8 cellular contexts compared by ENCODE assay signal in the genomic region with DNA sequence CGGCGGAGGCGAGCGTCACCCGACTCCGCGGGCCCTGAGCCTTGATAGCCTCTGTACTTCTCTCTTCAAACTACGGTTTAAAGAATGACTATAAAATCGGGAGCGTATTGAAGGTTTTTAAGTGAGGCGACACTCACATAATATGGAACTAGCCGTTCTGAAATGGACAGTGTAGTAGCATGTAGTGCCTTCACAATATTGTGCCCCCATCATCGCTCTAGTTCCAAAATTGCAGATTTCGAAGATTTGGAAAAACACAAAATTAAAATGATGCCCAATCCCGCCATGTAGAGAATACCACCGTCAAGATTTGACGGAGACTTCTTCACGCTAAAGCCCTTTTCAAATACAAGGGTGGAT. TPM values are rescaled to one million over a fixed set of nuclear protein-coding genes. Genes with fewer than 3 reads are reported as not detected.
DNase-seq lines count a peak whose midpoint lies in the region; ATAC-seq, FAIRE-seq and TF ChIP-seq lines count a peak whose summit lies in the region.

No MANE protein-coding gene starts in this region.

- H2AK5ac ChIP-seq in H1 (ENCODE audit: low read depth, low read length), result no peak overlapping the region

- H3K18ac ChIP-seq in H1 (ENCODE audit: extremely low read depth, low read length), result no peak overlapping the region

- no peak overlapping the region for H3K56ac ChIP-seq in H1 (replicated peaks; ENCODE audit: insufficient read length, low read depth, low read length)

- no peak for FAIRE-seq in H1 (lab: Jason Lieb, UNC)

- H4K91ac ChIP-seq in H1 (replicated peaks; ENCODE audit: insufficient read length, low read length), result no peak overlapping the region

- H2BK20ac ChIP-seq in H1 (ENCODE audit: low read length), result no peak overlapping the region

- no peak overlapping the region for H3K9ac ChIP-seq in H1 (replicated peaks in 1 of 4; ENCODE audit: extremely low read depth in 1 of 4, low read depth in 3 of 4, low read length in 3 of 4)

- no peak overlapping the region for H4K8ac ChIP-seq in H1 (ENCODE audit: extremely low read depth, insufficient read depth, low read length)

- DNase-seq in Calu3 (no peak), NB4 (ENCODE audit: low read depth) (no peak), H1 (ENCODE audit: low read depth in 1 of 2, low spot score in 2 of 2) (no peak), NCI-H2081 treated with DMSO at 0.1 percent for 48 hours (lab: John Stamatoyannopoulos, UW) (no peak), sciatic nerve (ENCODE audit: low spot score) (no peak), GDM1 (lab: John Stamatoyannopoulos, UW) (no peak), amniotic stem cell (lab: John Stamatoyannopoulos, UW) (no peak)

- H3K9me3 ChIP-seq in H1 (ENCODE audit: insufficient read depth in 2 of 2, low read depth in 1 of 2, low read length in 1 of 2) (no peaks in the 10 kb centered on the region), neutrophil (no peaks in the 10 kb centered on the region)

- H3K79me2 ChIP-seq in H1 (ENCODE audit: control insufficient read depth in 1 of 2, insufficient read depth in 2 of 2, low read length in 2 of 2), result peaks cover 0 to 5% of the 10 kb centered on the region in 2 experiments; a peak in 1 of 4 replicates

- no peak overlapping the region for H2BK120ac ChIP-seq in H1 (replicated peaks; ENCODE audit: low read depth, low read length)

- no peak overlapping the region for H3K4ac ChIP-seq in H1 (replicated peaks; ENCODE audit: insufficient read length, low read depth, low read length)

- peaks cover 0 to 10% (median 7%) of the 10 kb centered on the region in 4 experiments; a peak in 4 of 8 replicates for H3K36me3 ChIP-seq in H1 (ENCODE audit: control insufficient read depth in 2 of 4, insufficient read depth in 4 of 4, low read length in 3 of 4)
- peaks cover 10% of the 10 kb centered on the region for H3K36me3 ChIP-seq in neutrophil

- CTCF ChIA-PET in Calu3 (lab: Charles Lee) (no interaction called here), H1 (lab: Charles Lee; ENCODE audit: partially characterized antibody) (interaction anchor here (0.6 to 1.5 kb wide), 12 partner anchors 9 to 467 kb away, joined by 3 to 6 read pairs (median 4); no protein-coding TSS in a partner anchor)

- POLR2A ChIA-PET in H1 (lab: Charles Lee; ENCODE audit: partially characterized antibody), result interaction anchor here (1.3 kb wide), 1 partner anchor 13 kb away, joined by 3 read pairs; no protein-coding TSS in a partner anchor

- peak overlapping the region; percentile 96 for H3K27ac Mint-ChIP-seq in Calu3 (ENCODE audit: unreplicated experiment)

- H3K4me3 ChIP-seq in NB4 (ENCODE audit: low read depth, low read length) (peak overlapping the region; percentile 32), H1 (ENCODE audit: extremely low read depth in 1 of 4, insufficient read depth in 2 of 4, low read depth in 3 of 4, low read length in 4 of 4) (peak overlapping the region; percentile 72 to 90 (median 86); a peak in 7 of 8 replicates), neutrophil (ENCODE audit: low read depth in 1 of 2, low read length in 1 of 2) (peak overlapping the region; percentile 65 to 67)

- no peak for TF ChIP-seq RAD21 in H1 (IDR thresholded peaks at IDR 0.05 in 1 of 2, conservative IDR thresholded peaks at IDR 0.05 in 1 of 2; ENCODE audit: low read depth in 2 of 2, low read length in 2 of 2)

- H3K4me1 ChIP-seq in H1 (replicated peaks in 1 of 4; ENCODE audit: control insufficient read depth in 3 of 4, insufficient read depth in 4 of 4, low read length in 3 of 4), result peaks cover 0 to 2% (median 0%) of the 10 kb centered on the region in 4 experiments; a peak in 3 of 7 replicates
- peaks cover 19 to 25% of the 10 kb centered on the region in 2 experiments for H3K4me1 ChIP-seq in neutrophil (ENCODE audit: control insufficient read depth in 1 of 2, insufficient read depth in 1 of 2, low read depth in 1 of 2, low read length in 1 of 2)

- intact Hi-C loops in Calu3 (cut with micrococcal nuclease; ENCODE audit: unreplicated experiment) (no loop called here), sciatic nerve (cut with DNase I) (no loop called here)

- H3K4me3 Mint-ChIP-seq in Calu3 (ENCODE audit: low read depth, unreplicated experiment), result peak overlapping the region; percentile 100

- peak overlapping the region; percentile 85 to 91 for H3K4me2 ChIP-seq in H1 (ENCODE audit: insufficient read depth in 1 of 2, low read depth in 2 of 2, low read length in 2 of 2)

- TF ChIP-seq POLR2A in NB4 (IDR thresholded peaks at IDR 0.05; ENCODE audit: extremely low read depth, insufficient read length) (no peak), H1 (IDR thresholded peaks at IDR 0.05; ENCODE audit: control extremely low read depth in 1 of 2, low read depth in 2 of 2, low read length in 2 of 2) (no peak)

- peaks cover 25% of the 10 kb centered on the region for H3K27me3 Mint-ChIP-seq in Calu3 (ENCODE audit: unreplicated experiment)

- TF ChIP-seq CTCF in Calu3 (IDR thresholded peaks at IDR 0.05; ENCODE audit: unreplicated experiment) (no peak), NB4 (IDR thresholded peaks at IDR 0.05; ENCODE audit: low read depth, low read length) (no peak), H1 (IDR thresholded peaks at IDR 0.05; ENCODE audit: control extremely low read depth in 1 of 3, insufficient read depth in 1 of 3, low read depth in 1 of 3, low read length in 3 of 3) (no peak), neutrophil (IDR thresholded peaks at IDR 0.05) (no peak)

- H3K23ac ChIP-seq in H1 (ENCODE audit: insufficient read length), result no peak overlapping the region

- peak overlapping the region; percentile 91 for H2AFZ ChIP-seq in H1 (ENCODE audit: low read length)

- H3K79me1 ChIP-seq in H1 (ENCODE audit: low read depth, low read length), result no peaks in the 10 kb centered on the region

- H2BK5ac ChIP-seq in H1 (ENCODE audit: low read depth, low read length), result no peak overlapping the region

- no TSS peak for BruUV-seq in Calu3 (replicated peaks; lab: Mats Ljungman, UMichigan)

- H4K5ac ChIP-seq in H1 (ENCODE audit: insufficient read length, low read depth, low read length), result no peak overlapping the region

- H2BK12ac ChIP-seq in H1 (ENCODE audit: low read depth, low read length), result no peak overlapping the region

- WGBS in H1 (ENCODE audit: extremely low coverage in 1 of 2, insufficient coverage in 1 of 2, insufficient read length in 1 of 2, insufficient replicate concordance in 2 of 2, low coverage in 1 of 2, low lambda C conversion rate in 2 of 2, missing lambda C conversion rate in 1 of 2), 2 experiments, result 31% methylated on average over 18 of the region's 18 CpGs; no CpG with 5 or more reads in 1 of the 2 experiments

- no peaks in the 10 kb centered on the region for H3K9me3 Mint-ChIP-seq in Calu3 (ENCODE audit: low read depth, unreplicated experiment)

- H3K27me3 ChIP-seq in H1 (replicated peaks in 1 of 4; ENCODE audit: control insufficient read depth in 3 of 4, extremely low read depth in 1 of 4, insufficient read depth in 3 of 4, low read length in 3 of 4) (peaks cover 0 to 13% (median 3%) of the 10 kb centered on the region in 4 experiments; a peak in 3 of 7 replicates), neutrophil (peaks cover 49% of the 10 kb centered on the region)

- H3K27ac ChIP-seq in H1 (ENCODE audit: low read depth, low read length) (no peak overlapping the region), neutrophil (no peak overlapping the region)

- peaks cover 9% of the 10 kb centered on the region; the same call in 1 of the 2 replicates for H3K23me2 ChIP-seq in H1 (ENCODE audit: low read depth, low read length)

- no peak for ATAC-seq in sciatic nerve

- no peaks in the 10 kb centered on the region for H4K20me1 ChIP-seq in H1 (replicated peaks in 1 of 2; ENCODE audit: control insufficient read depth in 1 of 2, insufficient read depth in 2 of 2, low read length in 2 of 2)

- H3K36me3 Mint-ChIP-seq in Calu3 (ENCODE audit: insufficient read depth, unreplicated experiment), result peaks cover 16% of the 10 kb centered on the region

- no peak overlapping the region for H3K14ac ChIP-seq in H1 (ENCODE audit: insufficient read length)

- H2BK15ac ChIP-seq in H1 (ENCODE audit: low read length), result no peak overlapping the region

- no peak for TF ChIP-seq EP300 in H1 (IDR thresholded peaks at IDR 0.05; ENCODE audit: borderline replicate concordance in 1 of 2, low read depth in 2 of 2, low read length in 2 of 2)

- peaks cover 12% of the 10 kb centered on the region for H3K4me1 Mint-ChIP-seq in Calu3 (ENCODE audit: low read depth, unreplicated experiment)

TF ChIP-seq in H1, 55 proteins besides CTCF, POLR2A, EP300 and RAD21 (continues in another document):
- no peak for TF ChIP-seq POLR2AphosphoS5 (IDR thresholded peaks at IDR 0.05; ENCODE audit: low read depth, low read length)
- TF ChIP-seq RFX5 (IDR thresholded peaks at IDR 0.05; ENCODE audit: borderline replicate concordance, low read depth, low read length), result no peak
- no peak for TF ChIP-seq SP4 (IDR thresholded peaks at IDR 0.05; ENCODE audit: low read length)
- TF ChIP-seq SP1 (IDR thresholded peaks at IDR 0.05; ENCODE audit: low read depth, low read length), result no peak
- TF ChIP-seq TAF1 (IDR thresholded peaks at IDR 0.05; ENCODE audit: low read depth, low read length), result no peak
- TF ChIP-seq BACH1 (IDR thresholded peaks at IDR 0.05; ENCODE audit: low read length), result no peak
- no peak for TF ChIP-seq SIN3A (conservative IDR thresholded peaks at IDR 0.05 in 1 of 2, IDR thresholded peaks at IDR 0.05 in 1 of 2; ENCODE audit: low read depth in 1 of 2, low read length in 2 of 2)
- no peak for TF ChIP-seq RNF2 (IDR thresholded peaks at IDR 0.05; ENCODE audit: borderline replicate concordance, low read depth, low read length, missing control alignments, poor library complexity, severe bottlenecking)
- TF ChIP-seq POU5F1 (IDR thresholded peaks at IDR 0.05; ENCODE audit: low read depth, low read length), result no peak
- TF ChIP-seq KDM5A (IDR thresholded peaks at IDR 0.05; ENCODE audit: low read length), result no peak
- no peak for TF ChIP-seq CEBPB (IDR thresholded peaks at IDR 0.05; ENCODE audit: low read depth, low read length)
- no peak for TF ChIP-seq KDM4A (IDR thresholded peaks at IDR 0.05; ENCODE audit: low read depth, low read length, severe bottlenecking)
- no peak for TF ChIP-seq ZNF274 (IDR thresholded peaks at IDR 0.05; ENCODE audit: borderline replicate concordance, extremely low read depth, low read length)
- TF ChIP-seq SUZ12 (IDR thresholded peaks at IDR 0.05; ENCODE audit: low read length), result no peak

RNA-seq across cellular contexts. Expression of gene TAMM41, which starts 0.3 kb away (rescaled TPM):
- total RNA-seq in Calu3 (2022), result 22.8 and 26.3 TPM in 2 replicates
- total RNA-seq in H1 (2021; fragmentation: NEBNext Ultra II Directional; extraction: Animal tissue kit (Norgen Biotek cat#: 25700)), result 16.9 and 17.5 TPM in 2 replicates
- polyA plus RNA-seq in H1 (2011; rRNA removed), result 22.5 and 30.1 TPM in 2 replicates
- polyA plus RNA-seq in H1 (2011; cell fraction: cytosol; rRNA removed), result 21.8 TPM
- polyA plus RNA-seq in H1 (2011; cell fraction: nucleus; rRNA removed), result 42.3 TPM
- polyA plus RNA-seq in H1 (2012, experiment 1 of 2), result 13.1 to 22.3 TPM (median 19.0 TPM) in 4 replicates
- 9.8 TPM for polyA plus RNA-seq in H1 (2012, experiment 2 of 2)
- 20.8 TPM for polyA plus RNA-seq in H1 (2013, experiment 1 of 2)
- polyA plus RNA-seq in H1 (2013, experiment 2 of 2), result 20.0 TPM
- 17.0 and 20.2 TPM in 2 replicates for polyA minus RNA-seq in H1 (2011; rRNA and poly(A)+ RNA removed)
- polyA minus RNA-seq in H1 (2011; cell fraction: cytosol; rRNA and poly(A)+ RNA removed), result 27.3 TPM
- polyA minus RNA-seq in H1 (2011; cell fraction: nucleus; rRNA and poly(A)+ RNA removed), result 43.9 TPM
- total RNA-seq in sciatic nerve, result 30.6 TPM

Comparison
In these comparisons a context has a peak if more than half of its experiments do, and no peak if none do; other contexts are left out.
1. H3K4me3 ChIP-seq: peak in every context shown above with its lines; median percentile 86 in H1; 66 in neutrophil; 32 in NB4.